9 cellular contexts compared by ENCODE assay signal in the genomic region with DNA sequence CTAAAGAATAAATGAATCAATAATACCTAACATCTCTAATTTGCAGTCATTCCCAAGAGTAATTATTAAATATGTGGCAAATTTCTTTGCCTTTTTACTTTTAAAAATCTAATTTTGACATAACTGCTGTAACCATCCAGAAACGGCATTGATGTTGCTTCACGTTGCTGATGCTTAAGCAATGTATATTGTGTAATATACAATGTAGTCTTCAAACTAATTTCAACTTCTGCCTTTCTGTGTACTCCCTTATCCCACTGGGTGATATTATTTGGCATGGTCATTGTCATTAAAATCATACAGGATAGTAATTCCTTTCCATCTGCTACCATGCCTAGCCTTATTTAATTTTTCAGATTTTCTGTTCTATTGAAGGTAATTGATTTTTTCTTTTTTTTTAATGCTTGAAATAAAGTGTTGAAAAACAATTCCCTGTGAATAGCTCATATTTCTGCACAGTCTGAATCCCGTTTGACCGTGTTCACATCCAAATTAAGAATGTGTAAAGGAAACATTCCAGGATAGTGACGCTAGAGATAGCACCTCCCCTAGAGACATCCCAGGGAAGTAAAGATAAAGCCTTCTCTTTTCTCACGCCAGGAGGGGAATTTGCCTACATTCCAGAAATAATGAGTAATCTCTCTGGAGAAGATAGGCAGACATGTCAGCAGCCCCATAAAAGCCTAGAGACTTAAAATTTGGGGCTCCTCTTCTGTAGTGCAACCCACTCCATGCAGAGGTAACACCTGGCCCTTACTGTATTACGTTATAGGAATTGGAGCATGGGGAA. TPM values are rescaled to one million over a fixed set of nuclear protein-coding genes. Genes with fewer than 3 reads are reported as not detected.
DNase-seq lines count a peak whose midpoint lies in the region; ATAC-seq and TF ChIP-seq lines count a peak whose summit lies in the region.
"Had no signal": no experiment of that assay in that cellular context is flagged by ENCODE, and none has a peak within 500 bp of the region (broad histone marks: within the 10 kb centered on the region; RNA-seq: fewer than 3 reads in every experiment).

No MANE protein-coding gene starts in this region.

- H3K4me1 ChIP-seq in HUES48 (ENCODE audit: control insufficient read depth, insufficient read depth, low read length) (peaks cover 28% of the 10 kb centered on the region), upper lobe of left lung (peaks cover 0 to 12% (median 7%) of the 10 kb centered on the region in 4 donors)

- H3K4me3 ChIP-seq in HUES48 (ENCODE audit: low read depth, low read length) (no peak overlapping the region), upper lobe of left lung (no peak overlapping the region)

- no peak for TF ChIP-seq EP300 in upper lobe of left lung (IDR thresholded peaks at IDR 0.05)

- peak overlapping the region; percentile 96 for H3K27ac ChIP-seq in HUES48 (ENCODE audit: low read depth, low read length)
- H3K27ac ChIP-seq in upper lobe of left lung = peak overlapping the region in 3 of 4 donors; percentile 42 to 80 (median 57)

- DNase-seq in amniotic epithelial cell (ENCODE audit: low read depth) (peak; percentile 95), iPS DF 19.7 (ENCODE audit: low read depth, low spot score) (peak; percentile 54), upper lobe of left lung (no peak), SK-N-DZ (ENCODE audit: low spot score) (no peak), amygdala (lab: John Stamatoyannopoulos, UW) (no peak)
- DNase-seq: naive B cell, NCI-H2171 had no signal

- H3K9me3 ChIP-seq in HUES48 (ENCODE audit: control insufficient read depth, insufficient read depth, low read length) = no peaks in the 10 kb centered on the region
- H3K9me3 ChIP-seq in upper lobe of left lung = no peaks in the 10 kb centered on the region

- 67 to 80% methylated on average over 7 of the region's 7 CpGs for whole genome bisulfite sequencing in upper lobe of left lung, 2 donors

- TF ChIP-seq POLR2A in upper lobe of left lung (IDR thresholded peaks at IDR 0.05) = no peak

- no peak for TF ChIP-seq CTCF in upper lobe of left lung (IDR thresholded peaks at IDR 0.05)

- H3K36me3 ChIP-seq in HUES48 (ENCODE audit: control insufficient read depth, insufficient read depth, low read length) = peaks cover 37% of the 10 kb centered on the region
- H3K36me3 ChIP-seq in upper lobe of left lung = peaks cover 0 to 30% (median 3%) of the 10 kb centered on the region in 4 donors

- H3K27me3 ChIP-seq in HUES48 (ENCODE audit: control insufficient read depth, insufficient read depth, low read length) = no peaks in the 10 kb centered on the region
- no peaks in the 10 kb centered on the region for H3K27me3 ChIP-seq in upper lobe of left lung

- peak; percentile 34 to 85 for ATAC-seq in upper lobe of left lung (ENCODE audit: low FRiP score in 2 of 2)
- ATAC-seq in HG02588 (IDR thresholded peaks at IDR 0.05; ENCODE audit: unreplicated experiment) = no peak

- H3K9ac ChIP-seq in HUES48 (ENCODE audit: low read depth, low read length) = peak overlapping the region; percentile 13; the same call in 1 of the 2 replicates

RNA-seq across cellular contexts. Expression of gene FAM200B, which starts 8.6 kb away (rescaled TPM):
- 10 to 100 TPM; 13.6 to 48.2 (median 26.9) TPM for total RNA-seq in upper lobe of left lung
- polyA plus RNA-seq in SK-N-DZ (2014; cell fraction: cytosol; rRNA removed) = 37.4 and 43.1 TPM in 2 replicates
- polyA plus RNA-seq in SK-N-DZ (2014; cell fraction: nucleus; rRNA removed) = 33.7 and 47.3 TPM in 2 replicates

RNA-seq across cellular contexts. Expression of gene BST1, which starts 12.7 kb away (rescaled TPM):
- 10 to 100 TPM in 4 of 6 donors, 1 to 10 TPM in 2; 4.2 to 19.5 (median 11.1) TPM for total RNA-seq in upper lobe of left lung
- polyA plus RNA-seq in SK-N-DZ (2014; cell fraction: cytosol; rRNA removed) = 1.4 and 2.2 TPM in 2 replicates
- polyA plus RNA-seq in SK-N-DZ (2014; cell fraction: nucleus; rRNA removed) = 1.2 and 1.8 TPM in 2 replicates

RNA-seq across cellular contexts. Expression of gene FBXL5, which starts 35.1 kb away (rescaled TPM):
- total RNA-seq in upper lobe of left lung = 100 to 1,000 TPM in 2 of 6 donors, 10 to 100 TPM in 4; 52.4 to 146 (median 94.9) TPM
- 24.9 and 30.2 TPM in 2 replicates for polyA plus RNA-seq in SK-N-DZ (2014; cell fraction: cytosol; rRNA removed)
- polyA plus RNA-seq in SK-N-DZ (2014; cell fraction: nucleus; rRNA removed) = 17.6 and 27.4 TPM in 2 replicates

Comparison
In these comparisons a context has a peak if more than half of its experiments do, and no peak if none do; other contexts are left out.
1. DNase-seq: peak in amniotic epithelial cell (single experiment) and iPS DF 19.7 (single experiment); none in upper lobe of left lung (0 of 2), SK-N-DZ (single experiment) and amygdala (0 of 56).